ENCODE assay signal across 19 cellular contexts in genomic region chr14:61300209-61300608, GRCh38.
"Had no signal": no experiment of that assay in that cellular context is flagged by ENCODE, and none has a peak within 500 bp of the region (broad histone marks: within the 10 kb centered on the region; RNA-seq: fewer than 3 reads in every experiment).

No MANE protein-coding gene starts in this region.

- H3K27ac Mint-ChIP-seq: activated CD4-positive, alpha-beta T cell treated with anti-CD3 and anti-CD28 coated beads, Interleukin-2, amount 10 ng/mL, durations not matched to agents 24 days and 14 days; activated CD8-positive, alpha-beta T cell treated with anti-CD3 and anti-CD28 coated beads, Interleukin-2, amount 10 ng/mL, durations not matched to agents 7 days and 5 days; neural progenitor cell; progenitor cell of endocrine pancreas; stimulated activated naive CD8-positive, alpha-beta T cell treated with anti-CD3 and anti-CD28 coated beads, Interleukin-15, Interleukin-2, amounts not matched to agents 100 ng/mL and 50 ng/mL, for 24 hours had no signal

- H3K9me3 ChIP-seq: suprapubic skin, transverse colon had no signal

- H3K27me3 ChIP-seq: gastroesophageal sphincter, heart left ventricle, neural progenitor cell, suprapubic skin, transverse colon had no signal

- H3K27me3 Mint-ChIP-seq: activated CD4-positive, alpha-beta T cell treated with anti-CD3 and anti-CD28 coated beads, Interleukin-2, amount 10 ng/mL, durations not matched to agents 24 days and 14 days; stimulated activated naive CD8-positive, alpha-beta T cell treated with anti-CD3 and anti-CD28 coated beads, Interleukin-15, Interleukin-2, amounts not matched to agents 100 ng/mL and 50 ng/mL, for 24 hours had no signal

- H3K4me3 Mint-ChIP-seq: activated CD4-positive, alpha-beta T cell treated with anti-CD3 and anti-CD28 coated beads, Interleukin-2, amount 10 ng/mL, durations not matched to agents 24 days and 14 days; activated CD8-positive, alpha-beta T cell treated with anti-CD3 and anti-CD28 coated beads, Interleukin-2, amount 10 ng/mL, durations not matched to agents 7 days and 5 days; neural progenitor cell; stimulated activated naive CD8-positive, alpha-beta T cell treated with anti-CD3 and anti-CD28 coated beads, Interleukin-15, Interleukin-2, amounts not matched to agents 100 ng/mL and 50 ng/mL, for 24 hours had no signal

- H3K9ac ChIP-seq: neural progenitor cell had no signal

- ATAC-seq: activated CD8-positive, alpha-beta T cell treated with anti-CD3 and anti-CD28 coated beads, Interleukin-2, amount 10 ng/mL, durations not matched to agents 7 days and 5 days; esophagus mucosa; gastroesophageal sphincter; heart left ventricle had no signal

- H3K36me3 ChIP-seq: gastroesophageal sphincter, heart left ventricle, left ventricle myocardium inferior, neural progenitor cell, suprapubic skin, transverse colon had no signal

- H3K4me2 ChIP-seq: neural progenitor cell had no signal

- H3K4me3 ChIP-seq: gastroesophageal sphincter, heart left ventricle, left ventricle myocardium inferior, neural progenitor cell, suprapubic skin, transverse colon had no signal

- H3K9me3 Mint-ChIP-seq: activated CD4-positive, alpha-beta T cell treated with anti-CD3 and anti-CD28 coated beads, Interleukin-2, amount 10 ng/mL, durations not matched to agents 24 days and 14 days; stimulated activated naive CD8-positive, alpha-beta T cell treated with anti-CD3 and anti-CD28 coated beads, Interleukin-15, Interleukin-2, amounts not matched to agents 100 ng/mL and 50 ng/mL, for 24 hours had no signal

- H3K4me1 ChIP-seq: gastroesophageal sphincter had no signal

- H3K36me3 Mint-ChIP-seq: neural progenitor cell had no signal

- H3K27ac ChIP-seq: gastroesophageal sphincter, heart left ventricle, left ventricle myocardium inferior, neural progenitor cell, suprapubic skin, transverse colon had no signal

- DNase-seq: activated CD4-positive, alpha-beta T cell treated with anti-CD3 and anti-CD28 coated beads, Interleukin-2, amount 10 ng/mL, durations not matched to agents 24 days and 14 days; activated CD4-positive, CD25-positive, alpha-beta regulatory T cell; activated CD8-positive, alpha-beta T cell treated with anti-CD3 and anti-CD28 coated beads, Interleukin-2, amount 10 ng/mL, durations not matched to agents 7 days and 5 days; activated gamma-delta T cell; activated T-cell treated with anti-CD3 and anti-CD28 coated beads, Interleukin-2, amount 50 U/mL, for 48 hours; effector CD4-positive, alpha-beta T cell; heart left ventricle; kidney glomerular epithelial cell; left ventricle myocardium inferior; mammary epithelial cell; stimulated activated CD4-positive, alpha-beta T cell treated with anti-CD3 and anti-CD28 coated beads, Interleukin-12 subunit alpha, Interleukin-12 subunit beta, amount 100 ng/mL, for 4 hours; stimulated activated CD4-positive, alpha-beta T cell treated with anti-CD3 and anti-CD28 coated beads, Interleukin-1b, Interleukin-23, amount 100 ng/mL, for 48 hours; transverse colon had no signal
